ENCODE assay signal across 9 cellular contexts in the genomic region with DNA sequence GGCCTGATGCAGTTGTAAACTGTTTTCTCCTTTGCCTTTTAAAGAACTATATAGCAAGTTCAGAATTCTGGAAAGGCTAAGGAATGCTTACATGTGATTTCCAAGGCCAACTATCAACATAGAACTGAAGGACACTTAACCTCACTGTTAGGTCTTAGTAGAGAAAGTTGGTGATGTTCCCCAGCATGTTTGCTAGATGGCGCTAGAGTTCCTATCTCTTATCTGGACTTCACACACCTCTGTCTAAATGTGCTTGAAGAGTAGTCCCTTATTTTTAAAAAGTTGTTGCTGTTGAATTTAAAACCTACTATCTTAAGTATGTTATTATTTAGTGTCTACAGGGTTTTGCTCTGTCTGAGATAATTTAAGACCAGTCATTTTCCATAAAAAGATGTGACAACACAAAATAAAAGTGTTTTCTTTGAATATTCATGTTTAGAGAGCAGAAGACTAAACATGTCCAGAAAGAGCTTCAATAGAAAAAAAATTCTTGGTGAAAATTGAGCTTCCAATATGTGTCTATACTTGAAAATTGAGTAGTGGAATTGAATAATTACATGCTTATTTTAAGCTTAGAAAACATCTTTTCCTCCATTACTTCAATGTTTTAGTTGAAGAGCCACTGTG.
DNase-seq lines count a peak whose midpoint lies in the region; ATAC-seq and TF ChIP-seq lines count a peak whose summit lies in the region.
"Had no signal": no experiment of that assay in that cellular context is flagged by ENCODE, and none has a peak within 500 bp of the region (broad histone marks: within the 10 kb centered on the region; RNA-seq: fewer than 3 reads in every experiment).

No MANE protein-coding gene starts in this region.

- no TSS peak for BruUV-seq in OCI-LY7 (replicated peaks; lab: Mats Ljungman, UMichigan)

- DNase-seq in EH (ENCODE audit: low read depth) (peak; percentile 12), HFF-Myc (ENCODE audit: extremely low read depth, low read depth) (peak; percentile 9), OCI-LY7 (ENCODE audit: low spot score) (peak; percentile 58), iPS DF 19.7 (ENCODE audit: low read depth, low spot score) (peak; percentile 5), transverse colon (no peak), GM03348 (ENCODE audit: low spot score) (no peak)
- DNase-seq in activated T-helper 1 cell treated with anti-CD3 and anti-CD28 coated beads, Interleukin-12 subunit alpha, Interleukin-12 subunit beta, Interleukin-2, Interleukin-4 antibody, amounts not matched to agents 30 ng/mL and 10 ng/mL and 1 ng/mL, durations not matched to agents 14 hours and 24 hours and 36 hours (ENCODE audit: low spot score) = no peak

- no peaks in the 10 kb centered on the region for H3K9me3 ChIP-seq in OCI-LY7 (ENCODE audit: low read length)
- H3K9me3 ChIP-seq in transverse colon = peaks cover 0 to 6% of the 10 kb centered on the region in 2 donors

- H3K36me3 Mint-ChIP-seq in activated T-helper 1 cell treated with anti-CD3 and anti-CD28 coated beads, Interleukin-12 subunit alpha, Interleukin-12 subunit beta, Interleukin-2, Interleukin-4 antibody, amounts not matched to agents 30 ng/mL and 10 ng/mL and 1 ng/mL, durations not matched to agents 14 hours and 24 hours and 36 hours (ENCODE audit: low read depth) = no peaks in the 10 kb centered on the region

- TF ChIP-seq CTCF in HFF-Myc (IDR thresholded peaks at IDR 0.05; ENCODE audit: low read depth, low read length, missing control alignments) = peak; percentile 54
- peak; percentile 84 for TF ChIP-seq CTCF in OCI-LY7 (conservative IDR thresholded peaks at IDR 0.05; ENCODE audit: low read length)
- peak in 2 of 5 experiments; percentile 18 to 19 for TF ChIP-seq CTCF in transverse colon (IDR thresholded peaks at IDR 0.05)

- H3K27ac ChIP-seq in OCI-LY7 (ENCODE audit: low read depth, low read length, poor library complexity, severe bottlenecking) = no peak overlapping the region
- no peak overlapping the region for H3K27ac ChIP-seq in transverse colon

- H3K27me3 ChIP-seq in transverse colon = no peaks in the 10 kb centered on the region

- intact Hi-C loops in OCI-LY7 (cut with micrococcal nuclease; ENCODE audit: unreplicated experiment) (no loop called here), transverse colon (cut with DNase I; ENCODE audit: low total_unique reads) (no loop called here)
- intact Hi-C loops in activated T-helper 1 cell treated with anti-CD3 and anti-CD28 coated beads, Interleukin-12 subunit alpha, Interleukin-12 subunit beta, Interleukin-2, Interleukin-4 antibody, amounts not matched to agents 30 ng/mL and 10 ng/mL and 1 ng/mL, durations not matched to agents 14 hours and 24 hours and 36 hours (cut with micrococcal nuclease) = no loop called here

- H3K79me2 ChIP-seq in OCI-LY7 (ENCODE audit: insufficient read depth, low read depth, low read length) = no peaks in the 10 kb centered on the region

- no peaks in the 10 kb centered on the region for H3K9me3 Mint-ChIP-seq in activated T-helper 1 cell treated with anti-CD3 and anti-CD28 coated beads, Interleukin-12 subunit alpha, Interleukin-12 subunit beta, Interleukin-2, Interleukin-4 antibody, amounts not matched to agents 30 ng/mL and 10 ng/mL and 1 ng/mL, durations not matched to agents 14 hours and 24 hours and 36 hours

- H3K4me1 Mint-ChIP-seq in activated T-helper 1 cell treated with anti-CD3 and anti-CD28 coated beads, Interleukin-12 subunit alpha, Interleukin-12 subunit beta, Interleukin-2, Interleukin-4 antibody, amounts not matched to agents 30 ng/mL and 10 ng/mL and 1 ng/mL, durations not matched to agents 14 hours and 24 hours and 36 hours (ENCODE audit: low read depth) = no peaks in the 10 kb centered on the region
- H3K4me1 Mint-ChIP-seq: memory B cell had no signal

- H2AFZ ChIP-seq in OCI-LY7 (ENCODE audit: low read length) = no peak overlapping the region

- CTCF ChIA-PET in OCI-LY7 (lab: Charles Lee; ENCODE audit: unreplicated experiment) = no interaction called here

- 0% methylated on average over 1 of the region's 1 CpG for WGBS in transverse colon (ENCODE audit: low coverage in 1 of 2), 2 donors

- TF ChIP-seq POLR2A in transverse colon (IDR thresholded peaks at IDR 0.05) = no peak

- H3K27ac Mint-ChIP-seq in activated T-helper 1 cell treated with anti-CD3 and anti-CD28 coated beads, Interleukin-12 subunit alpha, Interleukin-12 subunit beta, Interleukin-2, Interleukin-4 antibody, amounts not matched to agents 30 ng/mL and 10 ng/mL and 1 ng/mL, durations not matched to agents 14 hours and 24 hours and 36 hours = no peak overlapping the region
- H3K27ac Mint-ChIP-seq: memory B cell had no signal

- in situ Hi-C loops in transverse colon (cut with MboI; ENCODE audit: low pct_ligation_motif_present in 1 of 4, low pct_unique_long_range_greater_than_20kb in 1 of 4, low sequenced_read_pairs in 3 of 4) = no loop called here

- H3K4me3 ChIP-seq in HFF-Myc (replicated peaks; ENCODE audit: low read depth, low read length) (no peak overlapping the region), OCI-LY7 (ENCODE audit: low read depth, low read length, poor library complexity, severe bottlenecking) (no peak overlapping the region), transverse colon (no peak overlapping the region)

- H3K4me1 ChIP-seq in OCI-LY7 (ENCODE audit: insufficient read depth, low read length, poor library complexity, severe bottlenecking) (peaks cover 5% of the 10 kb centered on the region), transverse colon (no peaks in the 10 kb centered on the region)

- no peak overlapping the region for H3K4me3 Mint-ChIP-seq in activated T-helper 1 cell treated with anti-CD3 and anti-CD28 coated beads, Interleukin-12 subunit alpha, Interleukin-12 subunit beta, Interleukin-2, Interleukin-4 antibody, amounts not matched to agents 30 ng/mL and 10 ng/mL and 1 ng/mL, durations not matched to agents 14 hours and 24 hours and 36 hours
- H3K4me3 Mint-ChIP-seq: memory B cell had no signal

- no peak for ATAC-seq in GM19397 (IDR thresholded peaks at IDR 0.05; ENCODE audit: unreplicated experiment)

- H3K4me2 ChIP-seq in OCI-LY7 (ENCODE audit: low read length) = no peak overlapping the region

- POLR2A ChIA-PET in OCI-LY7 (lab: Charles Lee) = interaction anchor here (0.6 to 1.2 kb wide), 2 partner anchors 9 to 332 kb away, joined by 3 read pairs; no protein-coding TSS in a partner anchor

- H3K27me3 Mint-ChIP-seq in activated T-helper 1 cell treated with anti-CD3 and anti-CD28 coated beads, Interleukin-12 subunit alpha, Interleukin-12 subunit beta, Interleukin-2, Interleukin-4 antibody, amounts not matched to agents 30 ng/mL and 10 ng/mL and 1 ng/mL, durations not matched to agents 14 hours and 24 hours and 36 hours (ENCODE audit: insufficient read depth) = peaks cover 5% of the 10 kb centered on the region

- TF ChIP-seq EP300 in transverse colon (IDR thresholded peaks at IDR 0.05; ENCODE audit: low read depth) = no peak

- H3K36me3 ChIP-seq in OCI-LY7 (ENCODE audit: insufficient read depth, low read length) (no peaks in the 10 kb centered on the region), transverse colon (no peaks in the 10 kb centered on the region)

- no peaks in the 10 kb centered on the region for H3K9me2 ChIP-seq in OCI-LY7 (ENCODE audit: insufficient read depth, low read length)

- H4K20me1 ChIP-seq in OCI-LY7 (ENCODE audit: insufficient read depth, low read length) = no peaks in the 10 kb centered on the region

Comparison
In these comparisons a context has a peak if more than half of its experiments do, and no peak if none do; other contexts are left out.
1. DNase-seq: peak in EH (single experiment), HFF-Myc (single experiment), OCI-LY7 (single experiment) and iPS DF 19.7 (single experiment); none in activated T-helper 1 cell treated with anti-CD3 and anti-CD28 coated beads, Interleukin-12 subunit alpha, Interleukin-12 subunit beta, Interleukin-2, Interleukin-4 antibody, amounts not matched to agents 30 ng/mL and 10 ng/mL and 1 ng/mL, durations not matched to agents 14 hours and 24 hours and 36 hours (single experiment), transverse colon (single experiment) and GM03348 (single experiment).